In genomic region chr4:123804171-123804721, GRCh38 we compare ENCODE assay signal across 24 cellular contexts.
"Had no signal": no experiment of that assay in that cellular context is flagged by ENCODE, and none has a peak within 500 bp of the region (broad histone marks: within the 10 kb centered on the region; RNA-seq: fewer than 3 reads in every experiment).

No MANE protein-coding gene starts in this region.

- H3K4me1 ChIP-seq: esophagus squamous epithelium, spleen, testis had no signal

- ATAC-seq: effector memory CD8-positive, alpha-beta T cell; heart right ventricle; left colon; left ventricle myocardium superior; natural killer cell; stimulated activated memory B cell treated with anti-CD40 and anti-IgM and Interleukin-4, amounts not matched to agents 10 μg/mL and 1 μg/mL and 100 μg/mL, for 72 hours; stimulated activated naive CD8-positive, alpha-beta T cell treated with anti-CD3 and anti-CD28 coated beads, Interleukin-15, Interleukin-2, amounts not matched to agents 100 U/mL and 50 U/mL, for 24 hours had no signal

- H3K36me3 ChIP-seq: esophagus squamous epithelium, heart right ventricle, ovary, sigmoid colon, spleen, tibial artery had no signal

- H3K27ac ChIP-seq: coronary artery, esophagus squamous epithelium, ovary, skin epidermis, spleen, testis, tibial artery had no signal

- H3K9me3 ChIP-seq: esophagus squamous epithelium, ovary, sigmoid colon, spleen, testis, tibial artery had no signal

- H3K27me3 ChIP-seq: esophagus squamous epithelium, heart right ventricle, ovary, sigmoid colon, spleen, testis, tibial artery had no signal

- H3K4me3 ChIP-seq: coronary artery, esophagus squamous epithelium, heart right ventricle, ovary, sigmoid colon, skin epidermis, spleen, testis, tibial artery had no signal

- DNase-seq: effector memory CD8-positive, alpha-beta T cell; erythroblast; esophagus squamous epithelium; foreskin melanocyte; glutamatergic neuron; heart right ventricle; hippocampal formation; left colon; left ventricle myocardium superior; mammary epithelial cell; natural killer cell; occipital lobe; ovary; posterior cingulate gyrus; sigmoid colon; spleen; stimulated activated CD4-positive, alpha-beta T cell treated with anti-CD3 and anti-CD28 coated beads, Interleukin-4, amount 100 ng/mL, for 4 hours; stimulated activated naive CD8-positive, alpha-beta T cell treated with anti-CD3 and anti-CD28 coated beads, Interleukin-15, Interleukin-2, amounts not matched to agents 100 U/mL and 50 U/mL, for 24 hours; substantia nigra; testis; tibial artery had no signal
